10 cellular contexts compared by ENCODE assay signal in the genomic region with DNA sequence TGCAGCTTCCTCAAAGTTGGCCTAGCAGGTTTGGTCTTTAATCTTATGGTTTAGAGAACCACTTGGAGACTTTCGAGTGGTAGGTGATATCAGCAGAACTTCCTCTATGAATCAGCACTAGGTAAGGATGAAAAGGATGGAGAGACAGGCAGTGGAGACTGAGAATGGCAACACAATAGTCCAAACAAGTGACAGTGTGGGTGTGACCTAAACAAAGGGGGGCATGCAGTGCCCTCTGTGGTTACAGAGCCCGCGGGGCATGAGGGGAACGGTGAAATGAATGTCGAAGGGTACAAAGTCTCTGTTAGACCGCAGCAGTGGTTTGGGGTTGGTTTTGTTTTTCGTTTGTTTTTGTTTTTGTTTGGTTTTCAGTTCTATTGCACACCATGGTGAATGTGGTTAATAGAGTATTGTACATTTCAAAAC.
DNase-seq lines count a peak whose midpoint lies in the region; ATAC-seq, FAIRE-seq and TF ChIP-seq lines count a peak whose summit lies in the region.
"Had no signal": no experiment of that assay in that cellular context is flagged by ENCODE, and none has a peak within 500 bp of the region (broad histone marks: within the 10 kb centered on the region; RNA-seq: fewer than 3 reads in every experiment).

No MANE protein-coding gene starts in this region.

- H3K36me3 ChIP-seq in SJCRH30: no peaks in the 10 kb centered on the region
- H3K36me3 ChIP-seq: cardiac muscle cell had no signal

- no peak overlapping the region for H3K27ac Mint-ChIP-seq in stimulated activated naive B cell treated with anti-CD40 and anti-IgM and Interleukin-4, amounts not matched to agents 10 μg/mL and 1 μg/mL and 100 μg/mL, for 72 hours
- H3K27ac Mint-ChIP-seq: activated T-cell treated with anti-CD3 and anti-CD28 coated beads, Interleukin-2, amount 50 U/mL, for 72 hours had no signal

- H3K27ac ChIP-seq in SJCRH30: no peak overlapping the region
- H3K27ac ChIP-seq: cardiac muscle cell had no signal

- TF ChIP-seq POLR2A in GM12892 (IDR thresholded peaks at IDR 0.05; ENCODE audit: low read depth, low read length): no peak

- ATAC-seq in GM19395 (IDR thresholded peaks at IDR 0.05; ENCODE audit: unreplicated experiment) (peak; percentile 90), HG02852 (IDR thresholded peaks at IDR 0.05; ENCODE audit: unreplicated experiment) (peak; percentile 89), HG03521 (IDR thresholded peaks at IDR 0.05; ENCODE audit: unreplicated experiment) (peak; percentile 86)
- no peak for ATAC-seq in stimulated activated naive B cell treated with anti-CD40 and anti-IgM and Interleukin-4, amounts not matched to agents 10 μg/mL and 1 μg/mL and 100 μg/mL, for 72 hours (replicated peaks)
- ATAC-seq: activated T-cell treated with anti-CD3 and anti-CD28 coated beads, Interleukin-2, amount 50 U/mL, for 72 hours had no signal

- peaks cover 5 to 7% of the 10 kb centered on the region in 2 donors for H3K4me1 Mint-ChIP-seq in stimulated activated naive B cell treated with anti-CD40 and anti-IgM and Interleukin-4, amounts not matched to agents 10 μg/mL and 1 μg/mL and 100 μg/mL, for 72 hours

- H3K4me1 ChIP-seq in SJCRH30: no peaks in the 10 kb centered on the region

- H3K27me3 ChIP-seq in SJCRH30: no peaks in the 10 kb centered on the region
- H3K27me3 ChIP-seq: cardiac muscle cell had no signal

- peaks cover 32% of the 10 kb centered on the region in 2 donors for H3K36me3 Mint-ChIP-seq in stimulated activated naive B cell treated with anti-CD40 and anti-IgM and Interleukin-4, amounts not matched to agents 10 μg/mL and 1 μg/mL and 100 μg/mL, for 72 hours

- DNase-seq in GM12892 (ENCODE audit: insufficient read length) (no peak), H4 (ENCODE audit: low spot score) (no peak), SJCRH30 (no peak), kidney glomerular epithelial cell (lab: John Stamatoyannopoulos, UW) (no peak)
- no peak for DNase-seq in stimulated activated naive B cell treated with anti-CD40 and anti-IgM and Interleukin-4, amounts not matched to agents 10 μg/mL and 1 μg/mL and 100 μg/mL, for 72 hours
- DNase-seq: activated T-cell treated with anti-CD3 and anti-CD28 coated beads, Interleukin-2, amount 50 U/mL, for 72 hours had no signal

- FAIRE-seq in GM12892 (lab: Jason Lieb, UNC): peak; percentile 44

- H3K9me3 ChIP-seq in SJCRH30 (replicated peaks): no peaks in the 10 kb centered on the region

- H3K9me3 Mint-ChIP-seq in stimulated activated naive B cell treated with anti-CD40 and anti-IgM and Interleukin-4, amounts not matched to agents 10 μg/mL and 1 μg/mL and 100 μg/mL, for 72 hours: peaks cover 4 to 7% of the 10 kb centered on the region in 2 donors

- no peak overlapping the region for H3K4me3 Mint-ChIP-seq in stimulated activated naive B cell treated with anti-CD40 and anti-IgM and Interleukin-4, amounts not matched to agents 10 μg/mL and 1 μg/mL and 100 μg/mL, for 72 hours
- H3K4me3 Mint-ChIP-seq: activated T-cell treated with anti-CD3 and anti-CD28 coated beads, Interleukin-2, amount 50 U/mL, for 72 hours had no signal

- no peak overlapping the region for H3K4me3 ChIP-seq in SJCRH30
- H3K4me3 ChIP-seq: cardiac muscle cell had no signal

- H3K27me3 Mint-ChIP-seq in stimulated activated naive B cell treated with anti-CD40 and anti-IgM and Interleukin-4, amounts not matched to agents 10 μg/mL and 1 μg/mL and 100 μg/mL, for 72 hours: no peaks in the 10 kb centered on the region

Comparison
In these comparisons a context has a peak if more than half of its experiments do, and no peak if none do; other contexts are left out.
1. ATAC-seq: peak in GM19395 (single experiment), HG02852 (single experiment) and HG03521 (single experiment); none in stimulated activated naive B cell treated with anti-CD40 and anti-IgM and Interleukin-4, amounts not matched to agents 10 μg/mL and 1 μg/mL and 100 μg/mL, for 72 hours (0 of 2).